Comparison of ENCODE assay signal across 8 cellular contexts in the genomic region with DNA sequence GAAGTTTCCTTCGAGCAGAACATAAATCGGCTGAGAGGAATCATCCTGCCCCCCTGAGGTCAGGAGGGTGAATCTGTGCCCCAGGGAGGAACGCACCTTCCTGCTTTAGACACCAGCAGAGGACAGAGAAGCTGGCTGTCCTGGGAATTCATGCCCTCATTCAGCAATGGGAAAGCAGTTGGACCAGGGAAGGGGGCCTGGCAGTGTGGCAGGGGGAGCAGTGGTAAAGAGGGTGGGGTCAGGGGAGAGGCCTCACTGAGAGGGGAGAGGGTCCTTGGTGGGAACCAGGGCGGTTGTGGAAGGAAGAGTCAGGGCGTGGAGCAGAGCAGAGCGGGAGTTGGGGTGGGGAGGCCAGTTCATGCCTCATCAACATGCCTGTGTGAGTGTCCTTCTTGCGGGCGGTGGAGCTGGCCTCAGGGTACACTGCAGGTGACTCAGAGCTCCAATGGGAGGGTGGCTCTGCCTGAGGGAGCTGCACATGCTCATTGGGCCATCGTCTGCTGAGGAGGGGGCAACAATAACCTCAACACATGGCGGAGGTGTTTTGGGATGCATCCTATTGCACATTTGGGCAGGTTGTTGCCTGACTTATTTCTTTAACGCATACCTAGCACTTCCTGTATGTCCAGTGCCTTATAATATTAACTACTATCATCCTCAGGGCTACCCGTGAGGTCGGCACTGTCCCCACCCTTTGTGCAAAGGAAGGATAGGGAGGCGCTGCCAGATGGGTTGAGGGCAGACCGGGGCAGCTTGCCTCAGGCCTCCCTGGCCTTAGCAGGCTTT. TPM values are rescaled to one million over a fixed set of nuclear protein-coding genes. Genes with fewer than 3 reads are reported as not detected.
DNase-seq lines count a peak whose midpoint lies in the region; ATAC-seq and TF ChIP-seq lines count a peak whose summit lies in the region.

No MANE protein-coding gene starts in this region.

- peaks cover 39% of the 10 kb centered on the region for H3K36me3 Mint-ChIP-seq in activated naive CD4-positive, alpha-beta T cell treated with anti-CD3 and anti-CD28 coated beads, Interleukin-2, amount 10 ng/mL, durations not matched to agents 7 days and 5 days
- H3K36me3 Mint-ChIP-seq in central memory CD8-positive, alpha-beta T cell (ENCODE audit: insufficient read depth): peaks cover 28% of the 10 kb centered on the region
- peaks cover 18% of the 10 kb centered on the region for H3K36me3 Mint-ChIP-seq in memory B cell

- TF ChIP-seq POLR2A in vagina (IDR thresholded peaks at IDR 0.05): no peak

- DNase-seq in activated naive CD4-positive, alpha-beta T cell treated with anti-CD3 and anti-CD28 coated beads, Interleukin-2, amount 10 ng/mL, durations not matched to agents 7 days and 5 days: no peak
- DNase-seq in activated naive CD4-positive, alpha-beta T cell treated with anti-CD3 and anti-CD28 coated beads, Interleukin-2, amount 50 U/mL, for 16 hours: no peak
- DNase-seq in central memory CD8-positive, alpha-beta T cell (ENCODE audit: low spot score in 2 of 2): no peak
- no peak for DNase-seq in memory B cell (ENCODE audit: low spot score in 2 of 2)
- DNase-seq in vagina (ENCODE audit: extremely low spot score in 2 of 2): no peak
- no peak for DNase-seq in ecto neural progenitor cell (ENCODE audit: low spot score)
- no peak for DNase-seq in NCI-H345 treated with DMSO at 0.1 percent for 48 hours (lab: John Stamatoyannopoulos, UW; ENCODE audit: unreplicated experiment)

- CTCF ChIA-PET in activated naive CD4-positive, alpha-beta T cell treated with anti-CD3 and anti-CD28 coated beads, Interleukin-2, amount 10 ng/mL, durations not matched to agents 7 days and 5 days (lab: Charles Lee): interaction anchor here (1.5 kb wide), 1 partner anchor 34 kb away, joined by 5 read pairs; no protein-coding TSS in a partner anchor

- H3K27me3 Mint-ChIP-seq in activated naive CD4-positive, alpha-beta T cell treated with anti-CD3 and anti-CD28 coated beads, Interleukin-2, amount 10 ng/mL, durations not matched to agents 7 days and 5 days: no peaks in the 10 kb centered on the region
- no peaks in the 10 kb centered on the region for H3K27me3 Mint-ChIP-seq in central memory CD8-positive, alpha-beta T cell
- no peaks in the 10 kb centered on the region for H3K27me3 Mint-ChIP-seq in memory B cell

- intact Hi-C loops in vagina (cut with DNase I): no loop called here

- TF ChIP-seq CTCF in vagina (IDR thresholded peaks at IDR 0.05): no peak

- H3K4me1 Mint-ChIP-seq in activated naive CD4-positive, alpha-beta T cell treated with anti-CD3 and anti-CD28 coated beads, Interleukin-2, amount 10 ng/mL, durations not matched to agents 7 days and 5 days: peaks cover 60% of the 10 kb centered on the region
- peaks cover 77% of the 10 kb centered on the region for H3K4me1 Mint-ChIP-seq in central memory CD8-positive, alpha-beta T cell
- H3K4me1 Mint-ChIP-seq in memory B cell: peaks cover 33% of the 10 kb centered on the region

- peaks cover 0 to 5% of the 10 kb centered on the region in 2 donors for H3K36me3 ChIP-seq in vagina

- peak overlapping the region; percentile 58 for H3K27ac Mint-ChIP-seq in activated naive CD4-positive, alpha-beta T cell treated with anti-CD3 and anti-CD28 coated beads, Interleukin-2, amount 10 ng/mL, durations not matched to agents 7 days and 5 days
- H3K27ac Mint-ChIP-seq in central memory CD8-positive, alpha-beta T cell (ENCODE audit: low read depth): peak overlapping the region; percentile 87
- H3K27ac Mint-ChIP-seq in memory B cell: peak overlapping the region; percentile 19

- no peaks in the 10 kb centered on the region for H3K9me3 Mint-ChIP-seq in activated naive CD4-positive, alpha-beta T cell treated with anti-CD3 and anti-CD28 coated beads, Interleukin-2, amount 10 ng/mL, durations not matched to agents 7 days and 5 days
- no peaks in the 10 kb centered on the region for H3K9me3 Mint-ChIP-seq in central memory CD8-positive, alpha-beta T cell
- no peaks in the 10 kb centered on the region for H3K9me3 Mint-ChIP-seq in memory B cell

- peak overlapping the region; percentile 87 for H3K27ac ChIP-seq in vagina

- peaks cover 71% of the 10 kb centered on the region for H3K4me1 ChIP-seq in vagina

- no peak for ATAC-seq in central memory CD8-positive, alpha-beta T cell (replicated peaks; ENCODE audit: extremely low read depth, poor library complexity, severe bottlenecking)
- ATAC-seq in memory B cell (ENCODE audit: low read depth) (no peak), GM21528 (IDR thresholded peaks at IDR 0.05; ENCODE audit: low FRiP score, unreplicated experiment) (no peak)

- H3K4me3 Mint-ChIP-seq in activated naive CD4-positive, alpha-beta T cell treated with anti-CD3 and anti-CD28 coated beads, Interleukin-2, amount 10 ng/mL, durations not matched to agents 7 days and 5 days: no peak overlapping the region
- no peak overlapping the region for H3K4me3 Mint-ChIP-seq in central memory CD8-positive, alpha-beta T cell
- H3K4me3 Mint-ChIP-seq in memory B cell: no peak overlapping the region

- H3K9me3 ChIP-seq in vagina: no peaks in the 10 kb centered on the region

- no peak overlapping the region for H3K4me3 ChIP-seq in vagina

- H3K27me3 ChIP-seq in vagina: no peaks in the 10 kb centered on the region

RNA-seq across cellular contexts. Expression of gene MED15, which starts 23.2 kb away (rescaled TPM):
- 72.2 TPM for total RNA-seq in vagina

RNA-seq across cellular contexts. Expression of gene KLHL22, which starts 35.0 kb away (rescaled TPM):
- 20.1 TPM for total RNA-seq in vagina

Comparison
In these comparisons a context has a peak if more than half of its experiments do, and no peak if none do; other contexts are left out.
1. H3K27ac Mint-ChIP-seq: peak in every context shown above with its lines; median percentile 87 in central memory CD8-positive, alpha-beta T cell; 58 in activated naive CD4-positive, alpha-beta T cell treated with anti-CD3 and anti-CD28 coated beads, Interleukin-2, amount 10 ng/mL, durations not matched to agents 7 days and 5 days; 19 in memory B cell.